ENCODE assay signal across 19 cellular contexts in the genomic region with DNA sequence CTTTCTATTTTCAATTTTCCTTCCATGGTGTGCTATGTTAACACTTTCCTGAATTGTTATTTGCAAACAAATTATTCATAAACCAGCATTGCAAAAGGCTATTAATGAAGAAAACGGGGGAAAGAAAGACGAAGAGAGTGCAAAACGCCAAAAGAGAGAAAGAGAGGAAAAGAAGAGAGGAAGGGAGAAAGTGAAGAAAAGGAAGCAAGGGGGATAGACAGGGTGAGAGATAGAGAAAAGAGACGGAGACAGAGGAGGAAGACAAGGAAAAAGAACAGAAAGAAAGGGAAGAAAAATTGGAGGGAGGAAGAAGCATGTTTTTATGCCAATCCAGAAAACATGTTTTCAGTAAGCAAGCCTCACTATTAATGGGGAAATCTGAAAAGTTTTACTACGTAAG.
DNase-seq lines count a peak whose midpoint lies in the region; ATAC-seq, FAIRE-seq and TF ChIP-seq lines count a peak whose summit lies in the region.
"Had no signal": no experiment of that assay in that cellular context is flagged by ENCODE, and none has a peak within 500 bp of the region (broad histone marks: within the 10 kb centered on the region; RNA-seq: fewer than 3 reads in every experiment).

No MANE protein-coding gene starts in this region.

- H3K27me3 Mint-ChIP-seq in HFFc6 (ENCODE audit: insufficient read depth) (no peaks in the 10 kb centered on the region; the same call in 1 of the 2 replicates), T-helper 17 cell (no peaks in the 10 kb centered on the region)

- H3K4me3 Mint-ChIP-seq in HFFc6 (peak overlapping the region; percentile 5; the same call in 1 of the 2 replicates), T-helper 17 cell (peak overlapping the region; percentile 34)
- H3K4me3 Mint-ChIP-seq: CD4-positive, alpha-beta memory T cell; H9; IgD-negative memory B cell had no signal

- no peak overlapping the region for H3K9ac ChIP-seq in fibroblast of lung (ENCODE audit: insufficient read depth, low read length)

- no peaks in the 10 kb centered on the region for H3K79me2 ChIP-seq in fibroblast of lung (ENCODE audit: control insufficient read depth, insufficient read depth, low read length)
- H3K79me2 ChIP-seq in osteoblast (ENCODE audit: insufficient read depth, low read length): no peaks in the 10 kb centered on the region

- no peak for ATAC-seq in T-helper 17 cell
- no peak for ATAC-seq in HG03439 (IDR thresholded peaks at IDR 0.05; ENCODE audit: unreplicated experiment)
- ATAC-seq: HepG2 had no signal

- H3K27me3 ChIP-seq in fibroblast of lung (ENCODE audit: control insufficient read depth, insufficient read depth, low read length): no peaks in the 10 kb centered on the region
- no peaks in the 10 kb centered on the region for H3K27me3 ChIP-seq in osteoblast (ENCODE audit: insufficient read depth, low read length)

- H3K27ac ChIP-seq in fibroblast of lung (ENCODE audit: insufficient read depth, low read length): no peak overlapping the region
- no peak overlapping the region for H3K27ac ChIP-seq in osteoblast (ENCODE audit: low read depth, low read length)
- H3K27ac ChIP-seq: C4-2B, HL-60 had no signal

- H3K4me1 ChIP-seq in fibroblast of lung (ENCODE audit: control insufficient read depth, extremely low read depth, insufficient read depth, low read length) (no peaks in the 10 kb centered on the region), osteoblast (ENCODE audit: insufficient read depth, low read length) (no peaks in the 10 kb centered on the region)

- no peaks in the 10 kb centered on the region for H3K36me3 Mint-ChIP-seq in HFFc6 (ENCODE audit: low read depth)
- H3K36me3 Mint-ChIP-seq in T-helper 17 cell (ENCODE audit: low read depth): no peaks in the 10 kb centered on the region
- H3K36me3 Mint-ChIP-seq: CD4-positive, alpha-beta memory T cell; IgD-negative memory B cell had no signal

- H4K20me1 ChIP-seq in fibroblast of lung (ENCODE audit: control insufficient read depth, extremely low read depth, insufficient read depth, low read length) (no peaks in the 10 kb centered on the region), osteoblast (ENCODE audit: insufficient read depth, low read length) (no peaks in the 10 kb centered on the region)

- FAIRE-seq in D721Med (lab: Jason Lieb, UNC): no peak
- FAIRE-seq: HepG2 had no signal

- H3K9me3 ChIP-seq in T-helper 17 cell (ENCODE audit: control insufficient read depth, low read length, poor library complexity, severe bottlenecking): no peaks in the 10 kb centered on the region
- no peaks in the 10 kb centered on the region for H3K9me3 ChIP-seq in fibroblast of lung (ENCODE audit: control insufficient read depth, insufficient read depth, low read depth, low read length)
- H3K9me3 ChIP-seq in osteoblast (ENCODE audit: low read depth, low read length): no peaks in the 10 kb centered on the region

- no peak for TF ChIP-seq CTCF in HFFc6 (IDR thresholded peaks at IDR 0.05)
- TF ChIP-seq CTCF in fibroblast of lung (conservative IDR thresholded peaks at IDR 0.05 in 1 of 2, IDR thresholded peaks at IDR 0.05 in 1 of 2; ENCODE audit: low read depth in 1 of 2, low read length in 2 of 2): no peak
- TF ChIP-seq CTCF in osteoblast (IDR thresholded peaks at IDR 0.05; ENCODE audit: extremely low read depth, low read depth, low read length): no peak
- TF ChIP-seq CTCF in D721Med (IDR thresholded peaks at IDR 0.05; ENCODE audit: insufficient read depth, missing control alignments): no peak

- H2AFZ ChIP-seq in fibroblast of lung (ENCODE audit: low read length): peak overlapping the region; percentile 45
- H2AFZ ChIP-seq in osteoblast (ENCODE audit: low read length): peak overlapping the region; percentile 43

- no peaks in the 10 kb centered on the region for H3K9me3 Mint-ChIP-seq in HFFc6
- H3K9me3 Mint-ChIP-seq: CD4-positive, alpha-beta memory T cell; H9; IgD-negative memory B cell had no signal

- no peaks in the 10 kb centered on the region for H3K36me3 ChIP-seq in fibroblast of lung (ENCODE audit: control insufficient read depth, insufficient read depth, low read length)
- H3K36me3 ChIP-seq in osteoblast (ENCODE audit: insufficient read depth, low read length): no peaks in the 10 kb centered on the region

- no peak overlapping the region for H3K4me3 ChIP-seq in fibroblast of lung (replicated peaks in 1 of 4; ENCODE audit: control extremely low read depth in 1 of 4, insufficient read depth in 1 of 4, low read depth in 3 of 4, low read length in 4 of 4)
- no peak overlapping the region for H3K4me3 ChIP-seq in osteoblast (ENCODE audit: insufficient read depth, low read length)

- H3K4me1 Mint-ChIP-seq in HFFc6 (ENCODE audit: low read depth) (peaks cover 11% of the 10 kb centered on the region; the same call in 1 of the 2 replicates), T-helper 17 cell (peaks cover 8% of the 10 kb centered on the region)
- H3K4me1 Mint-ChIP-seq: H9, IgD-negative memory B cell had no signal

- DNase-seq in HFFc6 (no peak), T-helper 17 cell (no peak), fibroblast of lung (ENCODE audit: low read depth in 2 of 2) (no peak), osteoblast (ENCODE audit: insufficient read length, low spot score, missing footprints) (no peak), Ammon's horn (ENCODE audit: low spot score) (no peak), HT-29 (ENCODE audit: low spot score) (no peak), D721Med (ENCODE audit: insufficient read length, low spot score) (no peak)
- DNase-seq: ACHN; CD4-positive, alpha-beta memory T cell; DMS79 treated with DMSO at 0.1 percent for 48 hours; GF-D8; GOT3; H9; KBM-7 had no signal

- no peak overlapping the region for H3K27ac Mint-ChIP-seq in HFFc6
- H3K27ac Mint-ChIP-seq in T-helper 17 cell: no peak overlapping the region
- H3K27ac Mint-ChIP-seq: CD4-positive, alpha-beta memory T cell; IgD-negative memory B cell had no signal

- H3K4me2 ChIP-seq in fibroblast of lung (ENCODE audit: extremely low read depth, insufficient read depth, low read length) (no peak overlapping the region), osteoblast (ENCODE audit: insufficient read depth, low read length) (no peak overlapping the region)
